Comparison of ENCODE assay signal across 20 cellular contexts in genomic region chr14:69464829-69465228, GRCh38. TPM values are rescaled to one million over a fixed set of nuclear protein-coding genes. Genes with fewer than 3 reads are reported as not detected.
A peak's percentile ranks its signal among the peaks of the same experiment; 100 is the strongest.
DNase-seq lines count a peak whose midpoint lies in the region; TF ChIP-seq lines count a peak whose summit lies in the region.
"Had no signal": no experiment of that assay in that cellular context is flagged by ENCODE, and none has a peak within 500 bp of the region (broad histone marks: within the 10 kb centered on the region; RNA-seq: fewer than 3 reads in every experiment).

No MANE protein-coding gene starts in this region.

- H3K36me3 Mint-ChIP-seq in MCF 10A (ENCODE audit: insufficient read depth, unreplicated experiment): peaks cover 31% of the 10 kb centered on the region

- no peak overlapping the region for H3K18ac ChIP-seq in mesenchymal stem cell (ENCODE audit: low read depth in 1 of 2, low read length in 2 of 2)

- H3K23ac ChIP-seq in mesenchymal stem cell (ENCODE audit: low read length in 2 of 2): no peak overlapping the region

- peak overlapping the region; percentile 10 for H3K9ac ChIP-seq in mesenchymal stem cell (ENCODE audit: low read length)

- DNase-seq in AG10803 (ENCODE audit: low read depth): peak; percentile 15
- DNase-seq in LoVo (ENCODE audit: low spot score): peak; percentile 73
- peak; percentile 45 for DNase-seq in brain pericyte (ENCODE audit: low read depth, low spot score)
- peak; percentile 98 for DNase-seq in mesenchymal stem cell
- DNase-seq in COLO668 (lab: John Stamatoyannopoulos, UW; ENCODE audit: unreplicated experiment): no peak
- no peak for DNase-seq in MCF 10A (ENCODE audit: unreplicated experiment)
- DNase-seq in suprapubic skin (ENCODE audit: low spot score in 2 of 2): no peak
- DNase-seq in NCI-H510A treated with DMSO at 0.1 percent for 48 hours (lab: John Stamatoyannopoulos, UW): no peak
- DNase-seq: activated B cell treated with CpG ODN at 0.5 μM for 24 hours; activated T-cell treated with anti-CD3 and anti-CD28 coated beads for 4 hours; CD4-positive, alpha-beta T cell; effector memory CD8-positive, alpha-beta T cell; hypothalamus; mammary epithelial cell; NCI-H1105; NCI-H524; ovary; SIG-M5; stimulated activated naive CD4-positive, alpha-beta T cell had no signal

- H3K27me3 ChIP-seq in mesenchymal stem cell (ENCODE audit: control insufficient read depth in 1 of 2, insufficient read depth in 1 of 2, low read length in 2 of 2) (no peaks in the 10 kb centered on the region), suprapubic skin (no peaks in the 10 kb centered on the region)
- H3K27me3 ChIP-seq: adrenal gland, ovary had no signal

- H2BK15ac ChIP-seq in mesenchymal stem cell (ENCODE audit: low read depth, poor library complexity, severe bottlenecking): no peak overlapping the region

- H3K36me3 ChIP-seq in mesenchymal stem cell (ENCODE audit: control insufficient read depth in 1 of 2, insufficient read depth in 2 of 2, low read depth in 1 of 2, low read length in 2 of 2): peaks cover 3 to 25% of the 10 kb centered on the region in 2 experiments
- H3K36me3 ChIP-seq in suprapubic skin: peaks cover 7% of the 10 kb centered on the region
- H3K36me3 ChIP-seq: adrenal gland, ovary had no signal

- no peak overlapping the region for H3K4me3 Mint-ChIP-seq in MCF 10A (ENCODE audit: unreplicated experiment)
- H3K4me3 Mint-ChIP-seq: activated B cell treated with CpG ODN at 0.5 μM for 24 hours; CD4-positive, alpha-beta T cell; effector memory CD8-positive, alpha-beta T cell had no signal

- H2BK120ac ChIP-seq in mesenchymal stem cell (ENCODE audit: low read depth, low read length): no peak overlapping the region

- H2AK5ac ChIP-seq in mesenchymal stem cell (ENCODE audit: low read length, severe bottlenecking): no peak overlapping the region

- 0% methylated on average over 5 of the region's 6 CpGs for WGBS in mesenchymal stem cell
- 91% methylated on average over 6 of the region's 6 CpGs for WGBS in suprapubic skin

- no peaks in the 10 kb centered on the region for H3K27me3 Mint-ChIP-seq in MCF 10A (ENCODE audit: insufficient read depth, unreplicated experiment)
- H3K27me3 Mint-ChIP-seq: activated B cell treated with CpG ODN at 0.5 μM for 24 hours; CD4-positive, alpha-beta T cell; effector memory CD8-positive, alpha-beta T cell had no signal

- intact Hi-C loops in MCF 10A (cut with micrococcal nuclease): no loop called here

- H3K9me3 Mint-ChIP-seq in MCF 10A (ENCODE audit: unreplicated experiment): no peaks in the 10 kb centered on the region
- H3K9me3 Mint-ChIP-seq: activated B cell treated with CpG ODN at 0.5 μM for 24 hours; CD4-positive, alpha-beta T cell; effector memory CD8-positive, alpha-beta T cell had no signal

- H2AFZ ChIP-seq in mesenchymal stem cell (ENCODE audit: low read depth, low read length): peak overlapping the region; percentile 36

- CTCF ChIA-PET in MCF 10A (lab: Yijun Ruan, JAX): interaction anchor here (1.0 to 8.7 kb wide), 3 partner anchors 9 to 223 kb away, joined by 3 to 86 read pairs (median 4); no protein-coding TSS in a partner anchor

- no peak overlapping the region for H4K91ac ChIP-seq in mesenchymal stem cell (ENCODE audit: low read length)

- H3K27ac ChIP-seq in mesenchymal stem cell (ENCODE audit: low read length, poor library complexity, severe bottlenecking): peak overlapping the region; percentile 93
- no peak overlapping the region for H3K27ac ChIP-seq in suprapubic skin
- H3K27ac ChIP-seq: adrenal gland, ovary had no signal

- no TSS peak for BruUV-seq in MCF 10A (replicated peaks; lab: Mats Ljungman, UMichigan)

- no peaks in the 10 kb centered on the region for H3K4me1 Mint-ChIP-seq in MCF 10A (ENCODE audit: insufficient read depth, unreplicated experiment)
- H3K4me1 Mint-ChIP-seq: activated B cell treated with CpG ODN at 0.5 μM for 24 hours had no signal

- TF ChIP-seq POLR2A in suprapubic skin (IDR thresholded peaks at IDR 0.05): no peak

- H3K14ac ChIP-seq in mesenchymal stem cell (ENCODE audit: low read length in 2 of 2): no peak overlapping the region

- no peak for TF ChIP-seq EP300 in suprapubic skin (IDR thresholded peaks at IDR 0.05)

- H3K4me1 ChIP-seq in mesenchymal stem cell (ENCODE audit: control insufficient read depth, insufficient read depth, low read depth, low read length) (no peaks in the 10 kb centered on the region), suprapubic skin (no peaks in the 10 kb centered on the region)

- H3K27ac Mint-ChIP-seq in MCF 10A (ENCODE audit: low read depth, unreplicated experiment): no peak overlapping the region
- H3K27ac Mint-ChIP-seq: activated B cell treated with CpG ODN at 0.5 μM for 24 hours; CD4-positive, alpha-beta T cell; effector memory CD8-positive, alpha-beta T cell had no signal

- TF ChIP-seq CTCF in AG10803 (conservative IDR thresholded peaks at IDR 0.05; ENCODE audit: low read length): no peak
- no peak for TF ChIP-seq CTCF in MCF 10A (IDR thresholded peaks at IDR 0.05; ENCODE audit: unreplicated experiment)
- no peak for TF ChIP-seq CTCF in suprapubic skin (IDR thresholded peaks at IDR 0.05)

- no peak overlapping the region for H3K4me3 ChIP-seq in AG10803 (ENCODE audit: low read length)
- no peak overlapping the region for H3K4me3 ChIP-seq in mesenchymal stem cell (ENCODE audit: insufficient read depth in 1 of 2, low read depth in 1 of 2, low read length in 2 of 2)
- no peak overlapping the region for H3K4me3 ChIP-seq in suprapubic skin
- H3K4me3 ChIP-seq: adrenal gland, ovary had no signal

- H2BK5ac ChIP-seq in mesenchymal stem cell (ENCODE audit: low read depth, low read length, poor library complexity, severe bottlenecking): no peak overlapping the region

- H3K4ac ChIP-seq in mesenchymal stem cell (ENCODE audit: low read depth in 1 of 2, low read length in 2 of 2): no peak overlapping the region

- no peak overlapping the region for H3K4me2 ChIP-seq in mesenchymal stem cell (ENCODE audit: low read length, poor library complexity, severe bottlenecking)

- peaks cover 6% of the 10 kb centered on the region for H3K79me1 ChIP-seq in mesenchymal stem cell (replicated peaks; ENCODE audit: low read length, poor library complexity, severe bottlenecking)

- peak overlapping the region; percentile 37 for H4K8ac ChIP-seq in mesenchymal stem cell (ENCODE audit: low read length)

- no peak overlapping the region for H2BK12ac ChIP-seq in mesenchymal stem cell (ENCODE audit: low read length in 2 of 2)

- POLR2A ChIA-PET in MCF 10A (lab: Yijun Ruan, JAX): no interaction called here

- H3K9me3 ChIP-seq in mesenchymal stem cell (ENCODE audit: control insufficient read depth, low read length) (no peaks in the 10 kb centered on the region), suprapubic skin (no peaks in the 10 kb centered on the region)
- H3K9me3 ChIP-seq: adrenal gland, ovary had no signal

RNA-seq across cellular contexts. Expression of gene PLEKHD1, which starts 19.7 kb away (rescaled TPM):
- polyA plus RNA-seq in mesenchymal stem cell (2013, experiment 1 of 2): 0.04 TPM
- 0.01 TPM for polyA plus RNA-seq in mesenchymal stem cell (2013, experiment 2 of 2)
- total RNA-seq in MCF 10A (2022) (0.05 TPM in 1 of 2 replicates, not detected in the other), suprapubic skin (1 to 10 TPM; 1.2 to 3.5 (median 2.3) TPM)
- total RNA-seq: mammary epithelial cell had no signal
- polyA plus RNA-seq: mammary epithelial cell had no signal

Comparison
In these comparisons a context has a peak if more than half of its experiments do, and no peak if none do; other contexts are left out.
1. DNase-seq: peak in AG10803 (single experiment), LoVo (single experiment), brain pericyte (single experiment) and mesenchymal stem cell (single experiment); none in COLO668 (single experiment), MCF 10A (single experiment), suprapubic skin (0 of 2) and NCI-H510A treated with DMSO at 0.1 percent for 48 hours (single experiment).